8 cellular contexts compared by ENCODE assay signal in the genomic region with DNA sequence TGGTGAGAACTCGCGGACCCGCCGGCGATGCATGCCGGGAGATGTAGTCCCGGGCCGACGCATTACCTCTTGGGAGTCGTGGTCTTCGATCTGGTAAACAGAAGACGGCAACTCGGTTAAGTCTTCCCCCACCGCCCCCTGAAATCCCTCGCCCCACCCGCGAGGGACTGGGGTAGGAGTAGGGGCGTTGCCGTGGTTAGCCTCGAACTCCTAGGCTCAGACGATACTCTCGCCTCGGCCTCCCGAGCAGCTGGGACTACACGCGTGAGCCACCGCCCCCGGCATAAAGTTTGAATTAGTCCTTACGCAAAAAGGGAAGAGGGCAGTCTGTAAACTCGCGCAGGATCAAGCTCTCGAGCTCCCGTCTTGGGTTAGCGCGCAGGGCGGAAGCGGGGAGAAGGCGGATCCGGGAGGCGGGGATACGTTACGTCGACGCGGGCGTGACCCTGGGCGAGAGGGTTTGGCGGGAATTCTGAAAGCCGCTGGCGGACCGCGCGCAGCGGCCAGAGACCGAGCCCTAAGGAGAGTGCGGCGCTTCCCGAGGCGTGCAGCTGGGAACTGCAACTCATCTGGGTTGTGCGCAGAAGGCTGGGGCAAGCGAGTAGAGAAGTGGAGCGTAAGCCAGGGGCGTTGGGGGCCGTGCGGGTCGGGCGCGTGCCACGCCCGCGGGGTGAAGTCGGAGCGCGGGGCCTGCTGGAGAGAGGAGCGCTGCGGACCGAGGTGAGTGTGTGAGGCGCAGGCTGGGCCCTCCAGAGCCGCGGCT. TPM values are rescaled to one million over a fixed set of nuclear protein-coding genes. Genes with fewer than 3 reads are reported as not detected.
DNase-seq lines count a peak whose midpoint lies in the region; ATAC-seq and TF ChIP-seq lines count a peak whose summit lies in the region.

RAD51 (plus strand) TSS at position 469 of the 763 bp plus-strand sequence. CDS start 3,585 bp downstream, outside the sequence.

- TF ChIP-seq CTCF in AG04449 (IDR thresholded peaks at IDR 0.05; ENCODE audit: insufficient read depth, low read length, missing control alignments) (no peak), VCaP (conservative IDR thresholded peaks at IDR 0.05) (no peak)

- peaks cover 14 to 21% (median 17%) of the 10 kb centered on the region in 3 donors for H3K4me1 ChIP-seq in skeletal muscle tissue (ENCODE audit: control insufficient read depth in 3 of 3, insufficient read depth in 3 of 3, low read length in 3 of 3)

- H3K9ac ChIP-seq in skeletal muscle tissue (ENCODE audit: low read depth in 1 of 3, low read length in 3 of 3) = peak within 1 kb of the TSS; percentile 99 to 100 (median 99)

- ATAC-seq in GM18873 (IDR thresholded peaks at IDR 0.05; ENCODE audit: low FRiP score, unreplicated experiment) = peak; percentile 69
- ATAC-seq in HG03135 (IDR thresholded peaks at IDR 0.05; ENCODE audit: unreplicated experiment) = peak; percentile 88

- H3K27ac ChIP-seq in VCaP (peak within 1 kb of the TSS; percentile 93), skeletal muscle tissue (ENCODE audit: low read depth, low read length) (peak within 1 kb of the TSS; percentile 98)

- POLR2A ChIA-PET in AG04449 (lab: Yijun Ruan, JAX) = interaction anchor here (0.6 to 1.1 kb wide), 4 partner anchors 14 to 423 kb away, joined by 3 read pairs; no protein-coding TSS in a partner anchor

- no peaks in the 10 kb centered on the region for H3K27me3 ChIP-seq in skeletal muscle tissue (ENCODE audit: control insufficient read depth in 3 of 3, insufficient read depth in 3 of 3, low read length in 3 of 3)

- H3K9me3 ChIP-seq in iPS-18c (ENCODE audit: control insufficient read depth, insufficient read depth, low read length) = peaks cover 2% of the 10 kb centered on the region
- H3K9me3 ChIP-seq in skeletal muscle tissue (ENCODE audit: control insufficient read depth in 3 of 3, low read length in 3 of 3) = no peaks in the 10 kb centered on the region

- H3K36me3 ChIP-seq in skeletal muscle tissue (ENCODE audit: control insufficient read depth in 3 of 3, insufficient read depth in 3 of 3, low read length in 3 of 3) = peaks cover 3 to 7% (median 5%) of the 10 kb centered on the region in 3 donors

- peak; percentile 59 for DNase-seq in AG04449 (ENCODE audit: low read depth, low spot score)
- peak; percentile 61 for DNase-seq in NCI-H2196 treated with DMSO at 0.1 percent for 48 hours (lab: John Stamatoyannopoulos, UW; ENCODE audit: unreplicated experiment)
- peak; percentile 96 to 97 for DNase-seq in T47D (ENCODE audit: low read depth in 1 of 2, low spot score in 1 of 2)

- in situ Hi-C loops in T47D (cut with HindIII; ENCODE audit: low pct_unique_long_range_greater_than_20kb, low sequenced_read_pairs) = no loop called here

- H3K4me3 ChIP-seq in AG04449 (ENCODE audit: low read depth, low read length) (peak within 1 kb of the TSS; percentile 96), iPS-18c (ENCODE audit: insufficient read depth, low read depth, low read length) (peak within 1 kb of the TSS; percentile 89), skeletal muscle tissue (ENCODE audit: low read length in 3 of 3) (peak within 1 kb of the TSS; percentile 94 to 99 (median 98))

- CTCF ChIA-PET in AG04449 (lab: Yijun Ruan, JAX) = interaction anchor here (0.6 to 1.9 kb wide), 9 partner anchors 11 to 202 kb away, joined by 3 to 10 read pairs (median 4); partner anchors contain the start of gene VPS18

RNA-seq across cellular contexts. Expression of gene RAD51, which starts in this region (rescaled TPM):
- 1.6 TPM for total RNA-seq in skeletal muscle tissue

Comparison
In these comparisons a context has a peak if more than half of its experiments do, and no peak if none do; other contexts are left out.
1. Peak in every context shown above with its lines: DNase-seq, ATAC-seq, H3K4me3 ChIP-seq and H3K27ac ChIP-seq.